In genomic region chr6:6829872-6830683, GRCh38 we compare ENCODE assay signal across 25 cellular contexts.
"Had no signal": no experiment of that assay in that cellular context is flagged by ENCODE, and none has a peak within 500 bp of the region (broad histone marks: within the 10 kb centered on the region; RNA-seq: fewer than 3 reads in every experiment).

No MANE protein-coding gene starts in this region.

- ATAC-seq: esophagus mucosa; foreskin keratinocyte; gastroesophageal sphincter; heart left ventricle; left lobe of liver; mucosa of descending colon; naive thymus-derived CD4-positive, alpha-beta T cell; stimulated activated memory B cell treated with anti-CD40 and anti-IgM and Interleukin-4, amounts not matched to agents 10 μg/mL and 1 μg/mL and 100 μg/mL, for 72 hours; stimulated activated naive CD8-positive, alpha-beta T cell treated with anti-CD3 and anti-CD28 coated beads, Interleukin-15, Interleukin-2, amounts not matched to agents 100 U/mL and 50 U/mL, for 24 hours had no signal

- FAIRE-seq: colon, kidney had no signal

- H2AFZ ChIP-seq: hepatocyte had no signal

- H3K4me2 ChIP-seq: hepatocyte had no signal

- H3K4me1 ChIP-seq: gastroesophageal sphincter, prostate gland, testis, tibial artery had no signal

- H3K27me3 ChIP-seq: foreskin keratinocyte, heart left ventricle, hepatocyte, right atrium auricular region, testis had no signal

- H3K36me3 ChIP-seq: gastroesophageal sphincter, heart left ventricle, prostate gland, right atrium auricular region, spleen, tibial artery had no signal

- H3K4me3 ChIP-seq: dorsolateral prefrontal cortex, gastroesophageal sphincter, heart left ventricle, hepatocyte, lung, mucosa of descending colon, prostate gland, right atrium auricular region, skin epidermis, spleen, testis, tibial artery had no signal

- H3K9me3 ChIP-seq: gastroesophageal sphincter, heart left ventricle, mucosa of descending colon, prostate gland, right atrium auricular region, spleen, testis, tibial artery had no signal

- H3K79me2 ChIP-seq: hepatocyte had no signal

- DNase-seq: dorsolateral prefrontal cortex; effector CD4-positive, alpha-beta T cell; foreskin keratinocyte; heart left ventricle; kidney; mesenchymal stem cell; mucosa of descending colon; naive thymus-derived CD4-positive, alpha-beta T cell; nucleus accumbens; spleen; stimulated activated CD4-positive, alpha-beta T cell treated with anti-CD3 and anti-CD28 coated beads, Interleukin-4, amount 100 ng/mL, for 4 hours; stimulated activated naive CD8-positive, alpha-beta T cell treated with anti-CD3 and anti-CD28 coated beads, Interleukin-15, Interleukin-2, amounts not matched to agents 100 U/mL and 50 U/mL, for 24 hours; substantia nigra; testis; tibial artery had no signal

- H3K27ac ChIP-seq: dorsolateral prefrontal cortex, foreskin keratinocyte, gastroesophageal sphincter, heart left ventricle, hepatocyte, prostate gland, right atrium auricular region, skin epidermis, spleen, testis, tibial artery had no signal
